In genomic region chr2:68765739-68766377, GRCh38 we compare ENCODE assay signal across 9 cellular contexts. TPM values are rescaled to one million over a fixed set of nuclear protein-coding genes. Genes with fewer than 3 reads are reported as not detected.
DNase-seq lines count a peak whose midpoint lies in the region; TF ChIP-seq lines count a peak whose summit lies in the region.
"Had no signal": no experiment of that assay in that cellular context is flagged by ENCODE, and none has a peak within 500 bp of the region (broad histone marks: within the 10 kb centered on the region; RNA-seq: fewer than 3 reads in every experiment).

No MANE protein-coding gene starts in this region.

- peak overlapping the region; percentile 74 for H3K27ac Mint-ChIP-seq in dendritic cell treated with granulocyte-macrophage colony-stimulating factor and Interleukin-4, amounts not matched to agents 40 ng/mL and 50 ng/mL, for 4 days

- WGBS in spleen, 5 donors: 30 to 50% (median 38%) methylated on average over 4 of the region's 4 CpGs

- H3K9me2 ChIP-seq in MM.1S (replicated peaks; ENCODE audit: insufficient read depth, low read length): no peaks in the 10 kb centered on the region

- H3K9me3 ChIP-seq in MM.1S (replicated peaks; ENCODE audit: insufficient read depth, low read length) (no peaks in the 10 kb centered on the region), spleen (no peaks in the 10 kb centered on the region)

- intact Hi-C loops in dendritic cell treated with granulocyte-macrophage colony-stimulating factor and Interleukin-4, amounts not matched to agents 40 ng/mL and 50 ng/mL, for 4 days (cut with micrococcal nuclease): no loop called here
- intact Hi-C loops in spleen (cut with DNase I; ENCODE audit: low total_unique reads): no loop called here

- no peaks in the 10 kb centered on the region for H4K20me1 ChIP-seq in MM.1S (ENCODE audit: insufficient read depth, low read length)

- peak overlapping the region; percentile 86 for H3K4me2 ChIP-seq in MM.1S (ENCODE audit: low read depth, low read length)

- H3K27me3 ChIP-seq in MM.1S (replicated peaks; ENCODE audit: insufficient read depth, low read length): no peaks in the 10 kb centered on the region
- H3K27me3 ChIP-seq in spleen (replicated peaks in 1 of 7): no peaks in the 10 kb centered on the region

- H3K4me1 ChIP-seq in MM.1S (ENCODE audit: low read length) (peaks cover 81% of the 10 kb centered on the region), spleen (peaks cover 89 to 100% (median 98%) of the 10 kb centered on the region in 6 donors)

- H3K27ac ChIP-seq in MM.1S (ENCODE audit: low read length) (peak overlapping the region; percentile 82), spleen (peak overlapping the region; percentile 89 to 98 (median 96))

- H3K36me3 Mint-ChIP-seq in dendritic cell treated with granulocyte-macrophage colony-stimulating factor and Interleukin-4, amounts not matched to agents 40 ng/mL and 50 ng/mL, for 4 days (ENCODE audit: low read depth): peaks cover 73% of the 10 kb centered on the region

- H3K9ac ChIP-seq in MM.1S (ENCODE audit: low read length): peak overlapping the region; percentile 29; the same call in 1 of the 2 replicates

- peak overlapping the region; percentile 57 for H2AFZ ChIP-seq in MM.1S (ENCODE audit: low read length)

- no peaks in the 10 kb centered on the region for H3K9me3 Mint-ChIP-seq in dendritic cell treated with granulocyte-macrophage colony-stimulating factor and Interleukin-4, amounts not matched to agents 40 ng/mL and 50 ng/mL, for 4 days

- TF ChIP-seq CTCF in MM.1S (IDR thresholded peaks at IDR 0.05; ENCODE audit: low read length) (0 out of 2 replicates have a peak, but pooled peaks have one; percentile 17), spleen (IDR thresholded peaks at IDR 0.05 in 8 of 11, conservative IDR thresholded peaks at IDR 0.05 in 3 of 11) (peak in 2 of 11 experiments; percentile 7 to 17)

- no peaks in the 10 kb centered on the region for H3K36me3 ChIP-seq in MM.1S (replicated peaks; ENCODE audit: insufficient read depth, low read length)
- H3K36me3 ChIP-seq in spleen: no peaks in the 10 kb centered on the region

- DNase-seq in NK-92 treated with Interleukin-12 subunit alpha and Interleukin-12 subunit beta, amount 100 ng/mL, for 24 hours (lab: John Stamatoyannopoulos, UW): peak; percentile 13
- DNase-seq in NK-92 (lab: John Stamatoyannopoulos, UW; ENCODE audit: unreplicated experiment) (no peak), MM.1S (peak; percentile 30), spleen (no peak), NCI-H69 (lab: John Stamatoyannopoulos, UW) (no peak), AG08396 (ENCODE audit: low spot score) (no peak)
- no peak for DNase-seq in activated CD4-positive, CD25-positive, alpha-beta regulatory T cell (lab: John Stamatoyannopoulos, UW)
- DNase-seq: ACHN had no signal

- H3K4me3 Mint-ChIP-seq in dendritic cell treated with granulocyte-macrophage colony-stimulating factor and Interleukin-4, amounts not matched to agents 40 ng/mL and 50 ng/mL, for 4 days: no peak overlapping the region

- H3K4me3 ChIP-seq in MM.1S (ENCODE audit: low read length): peak overlapping the region; percentile 5
- peak overlapping the region in 1 of 8 donors; percentile 58 for H3K4me3 ChIP-seq in spleen

- H3K27me3 Mint-ChIP-seq in dendritic cell treated with granulocyte-macrophage colony-stimulating factor and Interleukin-4, amounts not matched to agents 40 ng/mL and 50 ng/mL, for 4 days: no peaks in the 10 kb centered on the region

- H3K4me1 Mint-ChIP-seq in dendritic cell treated with granulocyte-macrophage colony-stimulating factor and Interleukin-4, amounts not matched to agents 40 ng/mL and 50 ng/mL, for 4 days (ENCODE audit: low read depth): peaks cover 90% of the 10 kb centered on the region

- H3F3A ChIP-seq in MM.1S (ENCODE audit: insufficient read depth, low read length): peaks cover 48% of the 10 kb centered on the region

- peaks cover 3% of the 10 kb centered on the region; the same call in 1 of the 2 replicates for H3K79me2 ChIP-seq in MM.1S (ENCODE audit: low read length)

- TF ChIP-seq POLR2A in spleen (IDR thresholded peaks at IDR 0.05): no peak

RNA-seq across cellular contexts. Expression of gene ARHGAP25, which starts 31.2 kb away (rescaled TPM):
- total RNA-seq in spleen: 100 to 1,000 TPM; 119 to 173 (median 144) TPM
- 100 to 1,000 TPM in 2 of 3 donors, 10 to 100 TPM in 1; 72.0 to 111 (median 103) TPM for polyA plus RNA-seq in spleen

Comparison
In these comparisons a context has a peak if more than half of its experiments do, and no peak if none do; other contexts are left out.
1. DNase-seq: peak in NK-92 treated with Interleukin-12 subunit alpha and Interleukin-12 subunit beta, amount 100 ng/mL, for 24 hours (single experiment) and MM.1S (single experiment); none in NK-92 (single experiment), spleen (single experiment), NCI-H69 (single experiment), activated CD4-positive, CD25-positive, alpha-beta regulatory T cell (0 of 4) and AG08396 (single experiment).